1 cellular context compared by ENCODE assay signal in genomic region chr13:100588350-100589177, GRCh38.
TF ChIP-seq lines count a peak whose summit lies in the region.

Gene GGACT, minus strand, starts transcription at chr13:100588789. Its CDS starts 56,198 bp downstream, at chr13:100532591.

TF ChIP-seq in HEK293, 187 proteins besides CTCF, POLR2A, EP300 and RAD21 (continued from another document):
- TF ChIP-seq KLF9 (tag by site-specific recombination; IDR thresholded peaks at IDR 0.05; ENCODE audit: low read depth) (peak; percentile 61), ZNF560 (tag by site-specific recombination; IDR thresholded peaks at IDR 0.05; ENCODE audit: borderline replicate concordance) (no peak), ZNF776 (tag by site-specific recombination; IDR thresholded peaks at IDR 0.05; ENCODE audit: borderline replicate concordance) (no peak), ZNF404 (tag by site-specific recombination; IDR thresholded peaks at IDR 0.05) (no peak), ZNF510 (tag by site-specific recombination; IDR thresholded peaks at IDR 0.05; ENCODE audit: insufficient replicate concordance) (no peak), ZNF677 (tag by site-specific recombination; IDR thresholded peaks at IDR 0.05) (no peak; the same call in 1 of the 2 replicates), ZNF175 (tag by site-specific recombination; IDR thresholded peaks at IDR 0.05) (no peak), MYNN (tag by site-specific recombination; IDR thresholded peaks at IDR 0.05; ENCODE audit: borderline replicate concordance) (no peak), ZNF701 (tag by site-specific recombination; IDR thresholded peaks at IDR 0.05) (no peak), ZNF621 (tag by site-specific recombination; IDR thresholded peaks at IDR 0.05) (no peak), ZFHX2 (tag by site-specific recombination; conservative IDR thresholded peaks at IDR 0.05) (peak; percentile 69), ZSCAN16 (tag by site-specific recombination; IDR thresholded peaks at IDR 0.05) (no peak), ZNF555 (tag by site-specific recombination; conservative IDR thresholded peaks at IDR 0.05) (no peak), ZNF521 (tag by site-specific recombination; IDR thresholded peaks at IDR 0.05) (no peak), ZNF792 (tag by site-specific recombination; IDR thresholded peaks at IDR 0.05) (no peak), ZNF302 (tag by site-specific recombination; IDR thresholded peaks at IDR 0.05; ENCODE audit: low read depth) (no peak), ZNF132 (tag by site-specific recombination; IDR thresholded peaks at IDR 0.05; ENCODE audit: borderline replicate concordance) (no peak), ZNF155 (tag by site-specific recombination; IDR thresholded peaks at IDR 0.05) (no peak), GFI1B (tag by site-specific recombination; IDR thresholded peaks at IDR 0.05) (no peak), ZNF785 (tag by site-specific recombination; IDR thresholded peaks at IDR 0.05) (peak; percentile 71; the same call in 1 of the 2 replicates), ZBTB8A (tag by site-specific recombination; IDR thresholded peaks at IDR 0.05) (peak; percentile 90), ZNF114 (tag by site-specific recombination; IDR thresholded peaks at IDR 0.05) (no peak), SETDB1 (IDR thresholded peaks at IDR 0.05; ENCODE audit: insufficient read length, low read length) (no peak), ZNF391 (tag by site-specific recombination; IDR thresholded peaks at IDR 0.05; ENCODE audit: borderline replicate concordance, low read depth) (no peak), ZNF530 (tag by site-specific recombination; IDR thresholded peaks at IDR 0.05; ENCODE audit: low read depth) (no peak), ZNF670 (tag by site-specific recombination; IDR thresholded peaks at IDR 0.05; ENCODE audit: low read depth) (no peak), ZBTB21 (tag by site-specific recombination; IDR thresholded peaks at IDR 0.05) (no peak), ZNF140 (tag by site-specific recombination; IDR thresholded peaks at IDR 0.05) (no peak), ZNF558 (tag by site-specific recombination; IDR thresholded peaks at IDR 0.05) (no peak), ZSCAN23 (tag by site-specific recombination; IDR thresholded peaks at IDR 0.05) (no peak), ZNF169 (tag by site-specific recombination; IDR thresholded peaks at IDR 0.05) (peak; percentile 63; the same call in 1 of the 2 replicates), ZBTB20 (tag by site-specific recombination; IDR thresholded peaks at IDR 0.05) (no peak), ZNF311 (tag by site-specific recombination; IDR thresholded peaks at IDR 0.05; ENCODE audit: borderline replicate concordance) (no peak), SP3 (tag by site-specific recombination; IDR thresholded peaks at IDR 0.05) (no peak), EGR2 (tag by site-specific recombination; IDR thresholded peaks at IDR 0.05; ENCODE audit: low read depth) (0 out of 2 replicates have a peak, but pooled peaks have one; percentile 30), ZNF660 (tag by site-specific recombination; IDR thresholded peaks at IDR 0.05) (peak; percentile 74; the same call in 1 of the 2 replicates), ZNF37A (tag by site-specific recombination; IDR thresholded peaks at IDR 0.05) (no peak), HOXA7 (CRISPR knock-in tag; IDR thresholded peaks at IDR 0.05; ENCODE audit: borderline replicate concordance) (no peak), KLF1 (tag by site-specific recombination; IDR thresholded peaks at IDR 0.05) (no peak), ZNF146 (tag by site-specific recombination; IDR thresholded peaks at IDR 0.05) (no peak), ZEB2 (tag by site-specific recombination; IDR thresholded peaks at IDR 0.05) (no peak), ZNF639 (tag by site-specific recombination; IDR thresholded peaks at IDR 0.05) (no peak), ZBTB6 (tag by site-specific recombination; IDR thresholded peaks at IDR 0.05) (no peak)
- TF ChIP-seq, protein P1, sequence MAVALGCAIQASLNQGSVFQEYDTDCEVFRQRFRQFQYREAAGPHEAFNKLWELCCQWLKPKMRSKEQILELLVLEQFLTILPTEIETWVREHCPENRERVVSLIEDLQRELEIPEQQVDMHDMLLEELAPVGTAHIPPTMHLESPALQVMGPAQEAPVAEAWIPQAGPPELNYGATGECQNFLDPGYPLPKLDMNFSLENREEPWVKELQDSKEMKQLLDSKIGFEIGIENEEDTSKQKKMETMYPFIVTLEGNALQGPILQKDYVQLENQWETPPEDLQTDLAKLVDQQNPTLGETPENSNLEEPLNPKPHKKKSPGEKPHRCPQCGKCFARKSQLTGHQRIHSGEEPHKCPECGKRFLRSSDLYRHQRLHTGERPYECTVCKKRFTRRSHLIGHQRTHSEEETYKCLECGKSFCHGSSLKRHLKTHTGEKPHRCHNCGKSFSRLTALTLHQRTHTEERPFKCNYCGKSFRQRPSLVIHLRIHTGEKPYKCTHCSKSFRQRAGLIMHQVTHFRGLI (tag by site-specific recombination; IDR thresholded peaks at IDR 0.05): no peak
- TF ChIP-seq, protein P2, sequence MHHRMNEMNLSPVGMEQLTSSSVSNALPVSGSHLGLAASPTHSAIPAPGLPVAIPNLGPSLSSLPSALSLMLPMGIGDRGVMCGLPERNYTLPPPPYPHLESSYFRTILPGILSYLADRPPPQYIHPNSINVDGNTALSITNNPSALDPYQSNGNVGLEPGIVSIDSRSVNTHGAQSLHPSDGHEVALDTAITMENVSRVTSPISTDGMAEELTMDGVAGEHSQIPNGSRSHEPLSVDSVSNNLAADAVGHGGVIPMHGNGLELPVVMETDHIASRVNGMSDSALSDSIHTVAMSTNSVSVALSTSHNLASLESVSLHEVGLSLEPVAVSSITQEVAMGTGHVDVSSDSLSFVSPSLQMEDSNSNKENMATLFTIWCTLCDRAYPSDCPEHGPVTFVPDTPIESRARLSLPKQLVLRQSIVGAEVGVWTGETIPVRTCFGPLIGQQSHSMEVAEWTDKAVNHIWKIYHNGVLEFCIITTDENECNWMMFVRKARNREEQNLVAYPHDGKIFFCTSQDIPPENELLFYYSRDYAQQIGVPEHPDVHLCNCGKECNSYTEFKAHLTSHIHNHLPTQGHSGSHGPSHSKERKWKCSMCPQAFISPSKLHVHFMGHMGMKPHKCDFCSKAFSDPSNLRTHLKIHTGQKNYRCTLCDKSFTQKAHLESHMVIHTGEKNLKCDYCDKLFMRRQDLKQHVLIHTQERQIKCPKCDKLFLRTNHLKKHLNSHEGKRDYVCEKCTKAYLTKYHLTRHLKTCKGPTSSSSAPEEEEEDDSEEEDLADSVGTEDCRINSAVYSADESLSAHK (tag by site-specific recombination; IDR thresholded peaks at IDR 0.05): no peak
- TF ChIP-seq, protein P3, sequence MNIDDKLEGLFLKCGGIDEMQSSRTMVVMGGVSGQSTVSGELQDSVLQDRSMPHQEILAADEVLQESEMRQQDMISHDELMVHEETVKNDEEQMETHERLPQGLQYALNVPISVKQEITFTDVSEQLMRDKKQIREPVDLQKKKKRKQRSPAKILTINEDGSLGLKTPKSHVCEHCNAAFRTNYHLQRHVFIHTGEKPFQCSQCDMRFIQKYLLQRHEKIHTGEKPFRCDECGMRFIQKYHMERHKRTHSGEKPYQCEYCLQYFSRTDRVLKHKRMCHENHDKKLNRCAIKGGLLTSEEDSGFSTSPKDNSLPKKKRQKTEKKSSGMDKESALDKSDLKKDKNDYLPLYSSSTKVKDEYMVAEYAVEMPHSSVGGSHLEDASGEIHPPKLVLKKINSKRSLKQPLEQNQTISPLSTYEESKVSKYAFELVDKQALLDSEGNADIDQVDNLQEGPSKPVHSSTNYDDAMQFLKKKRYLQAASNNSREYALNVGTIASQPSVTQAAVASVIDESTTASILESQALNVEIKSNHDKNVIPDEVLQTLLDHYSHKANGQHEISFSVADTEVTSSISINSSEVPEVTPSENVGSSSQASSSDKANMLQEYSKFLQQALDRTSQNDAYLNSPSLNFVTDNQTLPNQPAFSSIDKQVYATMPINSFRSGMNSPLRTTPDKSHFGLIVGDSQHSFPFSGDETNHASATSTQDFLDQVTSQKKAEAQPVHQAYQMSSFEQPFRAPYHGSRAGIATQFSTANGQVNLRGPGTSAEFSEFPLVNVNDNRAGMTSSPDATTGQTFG (tag by site-specific recombination; IDR thresholded peaks at IDR 0.05; ENCODE audit: borderline replicate concordance): no peak
